ENCODE assay signal across 1 cellular context in the genomic region with DNA sequence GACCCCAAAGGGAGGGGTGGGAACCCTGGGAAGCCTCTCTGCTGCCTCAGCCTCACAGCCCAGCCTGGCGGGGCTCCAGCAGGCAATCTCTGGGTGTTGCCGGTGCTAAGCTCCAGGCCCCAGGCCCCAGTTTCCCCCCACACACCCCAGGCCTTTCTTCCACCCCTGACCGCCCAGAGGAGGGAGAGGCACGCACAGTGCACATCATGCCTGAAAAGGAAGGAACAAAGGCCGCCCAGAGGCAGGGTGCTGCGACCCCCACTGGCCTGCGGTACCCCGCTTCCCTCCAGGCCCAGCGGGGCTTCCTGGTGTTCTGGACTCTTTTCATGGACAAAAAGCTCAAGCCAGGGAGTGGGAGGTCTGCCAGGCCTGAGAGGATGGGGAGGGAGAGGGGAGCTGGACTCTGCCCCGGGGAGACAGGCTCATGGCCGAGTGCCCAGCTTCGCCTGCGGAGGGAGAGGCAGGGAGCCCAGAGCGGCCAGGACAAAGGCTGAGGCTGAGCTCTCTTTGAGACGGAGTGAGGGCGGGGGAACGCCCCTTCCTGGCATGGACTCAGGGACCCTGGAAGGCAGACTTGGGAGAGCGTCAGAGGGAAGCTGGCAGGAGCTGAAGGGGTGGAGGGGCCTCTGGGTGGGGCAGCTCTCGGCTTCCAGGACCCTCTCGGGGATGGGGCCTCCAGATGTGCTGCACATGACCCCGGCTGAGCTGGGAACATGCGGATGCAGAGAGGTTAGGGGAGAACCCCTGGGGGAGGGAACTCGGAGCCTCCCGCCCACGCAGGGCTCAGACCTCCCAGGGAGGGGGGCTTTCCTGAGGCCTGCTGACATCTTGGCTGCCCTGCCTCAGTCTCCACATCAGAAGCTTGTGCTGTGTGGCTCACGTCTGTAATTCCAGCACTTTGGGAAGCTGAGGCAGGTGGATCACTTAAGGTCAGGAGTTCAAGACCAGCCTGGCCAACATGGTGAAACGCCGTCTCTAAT.
A peak's percentile ranks its signal among the peaks of the same experiment; 100 is the strongest.
TF ChIP-seq lines count a peak whose summit lies in the region.

No MANE protein-coding gene starts in this region.

TF ChIP-seq in HepG2, 621 proteins besides CTCF, POLR2A, EP300 and RAD21 (continued from another document and continues in another):
- TF ChIP-seq, protein P1, sequence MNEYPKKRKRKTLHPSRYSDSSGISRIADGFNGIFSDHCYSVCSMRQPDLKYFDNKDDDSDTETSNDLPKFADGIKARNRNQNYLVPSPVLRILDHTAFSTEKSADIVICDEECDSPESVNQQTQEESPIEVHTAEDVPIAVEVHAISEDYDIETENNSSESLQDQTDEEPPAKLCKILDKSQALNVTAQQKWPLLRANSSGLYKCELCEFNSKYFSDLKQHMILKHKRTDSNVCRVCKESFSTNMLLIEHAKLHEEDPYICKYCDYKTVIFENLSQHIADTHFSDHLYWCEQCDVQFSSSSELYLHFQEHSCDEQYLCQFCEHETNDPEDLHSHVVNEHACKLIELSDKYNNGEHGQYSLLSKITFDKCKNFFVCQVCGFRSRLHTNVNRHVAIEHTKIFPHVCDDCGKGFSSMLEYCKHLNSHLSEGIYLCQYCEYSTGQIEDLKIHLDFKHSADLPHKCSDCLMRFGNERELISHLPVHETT (CRISPR knock-in tag; conservative IDR thresholded peaks at IDR 0.05): peak; percentile 40; the same call in 1 of the 2 replicates
- TF ChIP-seq ZNF326 (CRISPR knock-in tag; IDR thresholded peaks at IDR 0.05; ENCODE audit: borderline replicate concordance) (peak; percentile 56; the same call in 1 of the 2 replicates), ZNF569 (CRISPR knock-in tag; IDR thresholded peaks at IDR 0.05; ENCODE audit: borderline replicate concordance) (no peak), ZBTB7B (CRISPR knock-in tag; IDR thresholded peaks at IDR 0.05) (peak; percentile 69; the same call in 1 of the 2 replicates), ZNF772 (CRISPR knock-in tag; IDR thresholded peaks at IDR 0.05) (peak; percentile 83), ZKSCAN1 (IDR thresholded peaks at IDR 0.05; ENCODE audit: low read length) (no peak), ZMYM4 (CRISPR knock-in tag; IDR thresholded peaks at IDR 0.05) (peak; percentile 71), ZNF891 (CRISPR knock-in tag; IDR thresholded peaks at IDR 0.05) (peak; percentile 38; the same call in 1 of the 2 replicates), ZNF563 (CRISPR knock-in tag; IDR thresholded peaks at IDR 0.05) (no peak), SNAI1 (CRISPR knock-in tag; IDR thresholded peaks at IDR 0.05; ENCODE audit: borderline replicate concordance) (peak; percentile 31; the same call in 1 of the 2 replicates), SNAPC2 (CRISPR knock-in tag; IDR thresholded peaks at IDR 0.05) (0 out of 2 replicates have a peak, but pooled peaks have one; percentile 47), AGO1 (IDR thresholded peaks at IDR 0.05; ENCODE audit: low read depth, low read length, poor library complexity, severe bottlenecking) (no peak), PHB2 (IDR thresholded peaks at IDR 0.05; ENCODE audit: partially characterized antibody) (no peak), ZNF546 (CRISPR knock-in tag; conservative IDR thresholded peaks at IDR 0.05) (no peak), PHF21A (CRISPR knock-in tag; IDR thresholded peaks at IDR 0.05) (peak; percentile 91), HDAC1 (CRISPR knock-in tag; IDR thresholded peaks at IDR 0.05) (peak; percentile 78), ELF4 (CRISPR knock-in tag; IDR thresholded peaks at IDR 0.05; ENCODE audit: borderline replicate concordance) (no peak), ZNF138 (CRISPR knock-in tag; IDR thresholded peaks at IDR 0.05; ENCODE audit: low read depth) (0 out of 2 replicates have a peak, but pooled peaks have one; percentile 67), ZNF12 (CRISPR knock-in tag; IDR thresholded peaks at IDR 0.05) (peak; percentile 34; the same call in 1 of the 2 replicates), ZBTB20 (CRISPR knock-in tag; IDR thresholded peaks at IDR 0.05; ENCODE audit: borderline replicate concordance, low read depth) (peak; percentile 74; the same call in 1 of the 2 replicates), GATA4 (IDR thresholded peaks at IDR 0.05; ENCODE audit: borderline replicate concordance, low read depth) (no peak; the same call in 1 of the 2 replicates), ASH2L (IDR thresholded peaks at IDR 0.05; ENCODE audit: insufficient read length, low read depth, low read length) (no peak), NR2F1 (CRISPR knock-in tag; IDR thresholded peaks at IDR 0.05) (no peak), RFXANK (CRISPR knock-in tag; IDR thresholded peaks at IDR 0.05) (no peak), KAT2B (IDR thresholded peaks at IDR 0.05; ENCODE audit: borderline replicate concordance, low read depth, low read length) (no peak), CREM (IDR thresholded peaks at IDR 0.05) (no peak), CREM (CRISPR knock-in tag; IDR thresholded peaks at IDR 0.05) (no peak), ZNF556 (CRISPR knock-in tag; IDR thresholded peaks at IDR 0.05; ENCODE audit: borderline replicate concordance) (no peak), PAWR (CRISPR knock-in tag; IDR thresholded peaks at IDR 0.05; ENCODE audit: borderline replicate concordance) (no peak), ZMYM2 (CRISPR knock-in tag; IDR thresholded peaks at IDR 0.05) (0 out of 2 replicates have a peak, but pooled peaks have one; percentile 71), IRF2 (CRISPR knock-in tag; IDR thresholded peaks at IDR 0.05) (no peak; the same call in 1 of the 2 replicates), ZNF720 (CRISPR knock-in tag; IDR thresholded peaks at IDR 0.05) (no peak), SAFB2 (CRISPR knock-in tag; IDR thresholded peaks at IDR 0.05; ENCODE audit: borderline replicate concordance, low read depth) (no peak), ZNF296 (CRISPR knock-in tag; conservative IDR thresholded peaks at IDR 0.05) (no peak; the same call in 1 of the 2 replicates), MEIS1 (CRISPR knock-in tag; IDR thresholded peaks at IDR 0.05; ENCODE audit: borderline replicate concordance) (no peak), SP4 (CRISPR knock-in tag; IDR thresholded peaks at IDR 0.05) (peak; percentile 58), TBX2 (CRISPR knock-in tag; IDR thresholded peaks at IDR 0.05; ENCODE audit: borderline replicate concordance) (peak; percentile 66), NCOA5 (CRISPR knock-in tag; IDR thresholded peaks at IDR 0.05) (no peak), ZNF20 (CRISPR knock-in tag; IDR thresholded peaks at IDR 0.05) (no peak), BORCS8-MEF2B (CRISPR knock-in tag; IDR thresholded peaks at IDR 0.05) (peak; percentile 73; the same call in 1 of the 2 replicates), KAT8 (CRISPR knock-in tag; IDR thresholded peaks at IDR 0.05) (0 out of 2 replicates have a peak, but pooled peaks have one; percentile 26), PTBP1 (IDR thresholded peaks at IDR 0.05; ENCODE audit: low read depth, low read length, poor library complexity, severe bottlenecking) (no peak), SMAD1 (CRISPR knock-in tag; IDR thresholded peaks at IDR 0.05; ENCODE audit: borderline replicate concordance, low read depth) (no peak; the same call in 1 of the 2 replicates), ZNF264 (CRISPR knock-in tag; IDR thresholded peaks at IDR 0.05) (no peak)
- TF ChIP-seq, protein P2, sequence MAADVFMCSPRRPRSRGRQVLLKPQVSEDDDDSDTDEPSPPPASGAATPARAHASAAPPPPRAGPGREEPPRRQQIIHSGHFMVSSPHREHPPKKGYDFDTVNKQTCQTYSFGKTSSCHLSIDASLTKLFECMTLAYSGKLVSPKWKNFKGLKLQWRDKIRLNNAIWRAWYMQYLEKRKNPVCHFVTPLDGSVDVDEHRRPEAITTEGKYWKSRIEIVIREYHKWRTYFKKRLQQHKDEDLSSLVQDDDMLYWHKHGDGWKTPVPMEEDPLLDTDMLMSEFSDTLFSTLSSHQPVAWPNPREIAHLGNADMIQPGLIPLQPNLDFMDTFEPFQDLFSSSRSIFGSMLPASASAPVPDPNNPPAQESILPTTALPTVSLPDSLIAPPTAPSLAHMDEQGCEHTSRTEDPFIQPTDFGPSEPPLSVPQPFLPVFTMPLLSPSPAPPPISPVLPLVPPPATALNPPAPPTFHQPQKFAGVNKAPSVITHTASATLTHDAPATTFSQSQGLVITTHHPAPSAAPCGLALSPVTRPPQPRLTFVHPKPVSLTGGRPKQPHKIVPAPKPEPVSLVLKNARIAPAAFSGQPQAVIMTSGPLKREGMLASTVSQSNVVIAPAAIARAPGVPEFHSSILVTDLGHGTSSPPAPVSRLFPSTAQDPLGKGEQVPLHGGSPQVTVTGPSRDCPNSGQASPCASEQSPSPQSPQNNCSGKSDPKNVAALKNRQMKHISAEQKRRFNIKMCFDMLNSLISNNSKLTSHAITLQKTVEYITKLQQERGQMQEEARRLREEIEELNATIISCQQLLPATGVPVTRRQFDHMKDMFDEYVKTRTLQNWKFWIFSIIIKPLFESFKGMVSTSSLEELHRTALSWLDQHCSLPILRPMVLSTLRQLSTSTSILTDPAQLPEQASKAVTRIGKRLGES (CRISPR knock-in tag; IDR thresholded peaks at IDR 0.05; ENCODE audit: borderline replicate concordance): no peak
- TF ChIP-seq, protein P3, sequence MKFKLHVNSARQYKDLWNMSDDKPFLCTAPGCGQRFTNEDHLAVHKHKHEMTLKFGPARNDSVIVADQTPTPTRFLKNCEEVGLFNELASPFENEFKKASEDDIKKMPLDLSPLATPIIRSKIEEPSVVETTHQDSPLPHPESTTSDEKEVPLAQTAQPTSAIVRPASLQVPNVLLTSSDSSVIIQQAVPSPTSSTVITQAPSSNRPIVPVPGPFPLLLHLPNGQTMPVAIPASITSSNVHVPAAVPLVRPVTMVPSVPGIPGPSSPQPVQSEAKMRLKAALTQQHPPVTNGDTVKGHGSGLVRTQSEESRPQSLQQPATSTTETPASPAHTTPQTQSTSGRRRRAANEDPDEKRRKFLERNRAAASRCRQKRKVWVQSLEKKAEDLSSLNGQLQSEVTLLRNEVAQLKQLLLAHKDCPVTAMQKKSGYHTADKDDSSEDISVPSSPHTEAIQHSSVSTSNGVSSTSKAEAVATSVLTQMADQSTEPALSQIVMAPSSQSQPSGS (CRISPR knock-in tag; IDR thresholded peaks at IDR 0.05): 0 out of 2 replicates have a peak, but pooled peaks have one; percentile 37
- TF ChIP-seq, protein P4, sequence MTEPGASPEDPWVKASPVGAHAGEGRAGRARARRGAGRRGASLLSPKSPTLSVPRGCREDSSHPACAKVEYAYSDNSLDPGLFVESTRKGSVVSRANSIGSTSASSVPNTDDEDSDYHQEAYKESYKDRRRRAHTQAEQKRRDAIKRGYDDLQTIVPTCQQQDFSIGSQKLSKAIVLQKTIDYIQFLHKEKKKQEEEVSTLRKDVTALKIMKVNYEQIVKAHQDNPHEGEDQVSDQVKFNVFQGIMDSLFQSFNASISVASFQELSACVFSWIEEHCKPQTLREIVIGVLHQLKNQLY (CRISPR knock-in tag; IDR thresholded peaks at IDR 0.05): no peak; the same call in 1 of the 2 replicates
- TF ChIP-seq, protein P5, sequence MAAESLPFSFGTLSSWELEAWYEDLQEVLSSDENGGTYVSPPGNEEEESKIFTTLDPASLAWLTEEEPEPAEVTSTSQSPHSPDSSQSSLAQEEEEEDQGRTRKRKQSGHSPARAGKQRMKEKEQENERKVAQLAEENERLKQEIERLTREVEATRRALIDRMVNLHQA (CRISPR knock-in tag; IDR thresholded peaks at IDR 0.05): no peak
- TF ChIP-seq, protein P6, sequence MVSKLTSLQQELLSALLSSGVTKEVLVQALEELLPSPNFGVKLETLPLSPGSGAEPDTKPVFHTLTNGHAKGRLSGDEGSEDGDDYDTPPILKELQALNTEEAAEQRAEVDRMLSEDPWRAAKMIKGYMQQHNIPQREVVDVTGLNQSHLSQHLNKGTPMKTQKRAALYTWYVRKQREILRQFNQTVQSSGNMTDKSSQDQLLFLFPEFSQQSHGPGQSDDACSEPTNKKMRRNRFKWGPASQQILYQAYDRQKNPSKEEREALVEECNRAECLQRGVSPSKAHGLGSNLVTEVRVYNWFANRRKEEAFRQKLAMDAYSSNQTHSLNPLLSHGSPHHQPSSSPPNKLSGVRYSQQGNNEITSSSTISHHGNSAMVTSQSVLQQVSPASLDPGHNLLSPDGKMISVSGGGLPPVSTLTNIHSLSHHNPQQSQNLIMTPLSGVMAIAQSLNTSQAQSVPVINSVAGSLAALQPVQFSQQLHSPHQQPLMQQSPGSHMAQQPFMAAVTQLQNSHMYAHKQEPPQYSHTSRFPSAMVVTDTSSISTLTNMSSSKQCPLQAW (CRISPR knock-in tag; IDR thresholded peaks at IDR 0.05): 0 out of 2 replicates have a peak, but pooled peaks have one; percentile 18
- TF ChIP-seq, protein P7, sequence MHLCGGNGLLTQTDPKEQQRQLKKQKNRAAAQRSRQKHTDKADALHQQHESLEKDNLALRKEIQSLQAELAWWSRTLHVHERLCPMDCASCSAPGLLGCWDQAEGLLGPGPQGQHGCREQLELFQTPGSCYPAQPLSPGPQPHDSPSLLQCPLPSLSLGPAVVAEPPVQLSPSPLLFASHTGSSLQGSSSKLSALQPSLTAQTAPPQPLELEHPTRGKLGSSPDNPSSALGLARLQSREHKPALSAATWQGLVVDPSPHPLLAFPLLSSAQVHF (CRISPR knock-in tag; IDR thresholded peaks at IDR 0.05): no peak
- TF ChIP-seq, protein P8, sequence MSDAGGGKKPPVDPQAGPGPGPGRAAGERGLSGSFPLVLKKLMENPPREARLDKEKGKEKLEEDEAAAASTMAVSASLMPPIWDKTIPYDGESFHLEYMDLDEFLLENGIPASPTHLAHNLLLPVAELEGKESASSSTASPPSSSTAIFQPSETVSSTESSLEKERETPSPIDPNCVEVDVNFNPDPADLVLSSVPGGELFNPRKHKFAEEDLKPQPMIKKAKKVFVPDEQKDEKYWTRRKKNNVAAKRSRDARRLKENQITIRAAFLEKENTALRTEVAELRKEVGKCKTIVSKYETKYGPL (CRISPR knock-in tag; IDR thresholded peaks at IDR 0.05): 0 out of 2 replicates have a peak, but pooled peaks have one; percentile 25
- TF ChIP-seq, protein P9, sequence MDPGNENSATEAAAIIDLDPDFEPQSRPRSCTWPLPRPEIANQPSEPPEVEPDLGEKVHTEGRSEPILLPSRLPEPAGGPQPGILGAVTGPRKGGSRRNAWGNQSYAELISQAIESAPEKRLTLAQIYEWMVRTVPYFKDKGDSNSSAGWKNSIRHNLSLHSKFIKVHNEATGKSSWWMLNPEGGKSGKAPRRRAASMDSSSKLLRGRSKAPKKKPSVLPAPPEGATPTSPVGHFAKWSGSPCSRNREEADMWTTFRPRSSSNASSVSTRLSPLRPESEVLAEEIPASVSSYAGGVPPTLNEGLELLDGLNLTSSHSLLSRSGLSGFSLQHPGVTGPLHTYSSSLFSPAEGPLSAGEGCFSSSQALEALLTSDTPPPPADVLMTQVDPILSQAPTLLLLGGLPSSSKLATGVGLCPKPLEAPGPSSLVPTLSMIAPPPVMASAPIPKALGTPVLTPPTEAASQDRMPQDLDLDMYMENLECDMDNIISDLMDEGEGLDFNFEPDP (CRISPR knock-in tag; conservative IDR thresholded peaks at IDR 0.05): no peak
- TF ChIP-seq, protein P10, sequence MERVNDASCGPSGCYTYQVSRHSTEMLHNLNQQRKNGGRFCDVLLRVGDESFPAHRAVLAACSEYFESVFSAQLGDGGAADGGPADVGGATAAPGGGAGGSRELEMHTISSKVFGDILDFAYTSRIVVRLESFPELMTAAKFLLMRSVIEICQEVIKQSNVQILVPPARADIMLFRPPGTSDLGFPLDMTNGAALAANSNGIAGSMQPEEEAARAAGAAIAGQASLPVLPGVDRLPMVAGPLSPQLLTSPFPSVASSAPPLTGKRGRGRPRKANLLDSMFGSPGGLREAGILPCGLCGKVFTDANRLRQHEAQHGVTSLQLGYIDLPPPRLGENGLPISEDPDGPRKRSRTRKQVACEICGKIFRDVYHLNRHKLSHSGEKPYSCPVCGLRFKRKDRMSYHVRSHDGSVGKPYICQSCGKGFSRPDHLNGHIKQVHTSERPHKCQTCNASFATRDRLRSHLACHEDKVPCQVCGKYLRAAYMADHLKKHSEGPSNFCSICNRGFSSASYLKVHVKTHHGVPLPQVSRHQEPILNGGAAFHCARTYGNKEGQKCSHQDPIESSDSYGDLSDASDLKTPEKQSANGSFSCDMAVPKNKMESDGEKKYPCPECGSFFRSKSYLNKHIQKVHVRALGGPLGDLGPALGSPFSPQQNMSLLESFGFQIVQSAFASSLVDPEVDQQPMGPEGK (CRISPR knock-in tag; IDR thresholded peaks at IDR 0.05): peak; percentile 87
